ENCODE assay signal across 9 cellular contexts in genomic region chr7:99457050-99457645, GRCh38.
"Had no signal": no experiment of that assay in that cellular context is flagged by ENCODE, and none has a peak within 500 bp of the region (broad histone marks: within the 10 kb centered on the region; RNA-seq: fewer than 3 reads in every experiment).

No MANE protein-coding gene starts in this region.

- ATAC-seq: foreskin keratinocyte had no signal

- H3K27ac Mint-ChIP-seq: activated naive CD4-positive, alpha-beta T cell treated with anti-CD3 and anti-CD28 coated beads, Interleukin-2, amount 50 U/mL, for 24 hours had no signal

- DNase-seq: activated CD4-positive, alpha-beta T cell treated with anti-CD3 and anti-CD28 coated beads for 4 hours; activated CD8-positive, alpha-beta memory T cell treated with anti-CD3 and anti-CD28 coated beads for 24 hours; activated effector memory CD4-positive, alpha-beta T cell treated with Interleukin-2 at 50 U/mL for 16 hours; foreskin keratinocyte; ovary; stimulated activated CD4-positive, alpha-beta T cell treated with anti-CD3 and anti-CD28 coated beads, Interleukin-2, amount 100 ng/mL, for 48 hours; stomach; T-helper 9 cell had no signal

- H3K4me3 Mint-ChIP-seq: activated naive CD4-positive, alpha-beta T cell treated with anti-CD3 and anti-CD28 coated beads, Interleukin-2, amount 50 U/mL, for 24 hours had no signal

- H3K27ac ChIP-seq: foreskin keratinocyte, ovary, stomach had no signal

- H3K27me3 Mint-ChIP-seq: activated naive CD4-positive, alpha-beta T cell treated with anti-CD3 and anti-CD28 coated beads, Interleukin-2, amount 50 U/mL, for 24 hours had no signal

- H3K4me3 ChIP-seq: ovary, stomach had no signal

- H3K36me3 ChIP-seq: ovary had no signal

- H3K27me3 ChIP-seq: foreskin keratinocyte, ovary, stomach had no signal

- H3K9me3 Mint-ChIP-seq: activated naive CD4-positive, alpha-beta T cell treated with anti-CD3 and anti-CD28 coated beads, Interleukin-2, amount 50 U/mL, for 24 hours had no signal

- H3K9me3 ChIP-seq: ovary, stomach had no signal
